In genomic region chr2:240624011-240624949, GRCh38 we compare ENCODE assay signal across 9 cellular contexts. TPM values are rescaled to one million over a fixed set of nuclear protein-coding genes. Genes with fewer than 3 reads are reported as not detected.
DNase-seq lines count a peak whose midpoint lies in the region; ATAC-seq and TF ChIP-seq lines count a peak whose summit lies in the region.
"Had no signal": no experiment of that assay in that cellular context is flagged by ENCODE, and none has a peak within 500 bp of the region (broad histone marks: within the 10 kb centered on the region; RNA-seq: fewer than 3 reads in every experiment).

No MANE protein-coding gene starts in this region.

- H3K27ac ChIP-seq in endodermal cell (ENCODE audit: low read depth, low read length), result no peak overlapping the region

- H3K9me3 ChIP-seq in endodermal cell (ENCODE audit: control insufficient read depth, low read length), result no peaks in the 10 kb centered on the region

- H3K36me3 Mint-ChIP-seq in T-cell (no peaks in the 10 kb centered on the region), endodermal cell (ENCODE audit: low read depth) (no peaks in the 10 kb centered on the region)

- H3K9me3 Mint-ChIP-seq in T-cell (no peaks in the 10 kb centered on the region), endodermal cell (no peaks in the 10 kb centered on the region)

- peak overlapping the region in 2 of 3 donors; percentile 56 to 85 for H3K4me3 Mint-ChIP-seq in T-cell
- H3K4me3 Mint-ChIP-seq in endodermal cell, result no peak overlapping the region

- POLR2A ChIA-PET in T-cell (lab: Charles Lee), result interaction anchor here in 1 of 2 donors (0.6 to 1.4 kb wide), 3 partner anchors 38 to 65 kb away, joined by 3 to 5 read pairs (median 4); partner anchors contain the start of gene CAPN10

- peak overlapping the region; percentile 83 to 90 for H3K27ac Mint-ChIP-seq in T-cell
- no peak overlapping the region for H3K27ac Mint-ChIP-seq in endodermal cell

- no peak for TF ChIP-seq CTCF in endodermal cell (conservative IDR thresholded peaks at IDR 0.05)

- 84 to 86% methylated on average over 9 to 24 of the region's 24 CpGs for WGBS in endodermal cell (ENCODE audit: insufficient coverage in 1 of 2, insufficient read length in 1 of 2), 2 experiments

- no peaks in the 10 kb centered on the region for H3K27me3 Mint-ChIP-seq in T-cell
- no peaks in the 10 kb centered on the region for H3K27me3 Mint-ChIP-seq in endodermal cell (ENCODE audit: insufficient read depth)

- H3K27me3 ChIP-seq in endodermal cell (ENCODE audit: control insufficient read depth, insufficient read depth, low read length, poor library complexity, severe bottlenecking), result no peaks in the 10 kb centered on the region

- H3K4me1 ChIP-seq in endodermal cell (ENCODE audit: control insufficient read depth, insufficient read depth, low read length), result no peaks in the 10 kb centered on the region

- no peak overlapping the region for H3K9ac ChIP-seq in endodermal cell (ENCODE audit: extremely low read depth, low read length, poor library complexity, severe bottlenecking)

- intact Hi-C loops in sciatic nerve (cut with DNase I), result no loop called here

- CTCF ChIA-PET in T-cell (lab: Charles Lee), result interaction anchor here in 1 of 2 donors (1.6 to 2.2 kb wide), 2 partner anchors 44 to 58 kb away, joined by 7 read pairs; no protein-coding TSS in a partner anchor

- ATAC-seq in T-cell (replicated peaks in 1 of 4), result no peak
- peak; percentile 6 for ATAC-seq in sciatic nerve
- ATAC-seq in HG02852 (IDR thresholded peaks at IDR 0.05; ENCODE audit: unreplicated experiment), result no peak

- H3K36me3 ChIP-seq in endodermal cell (ENCODE audit: control insufficient read depth, insufficient read depth, low read length), result no peaks in the 10 kb centered on the region

- DNase-seq in GF-D8 (lab: John Stamatoyannopoulos, UW) (peak; percentile 84), T-cell (peak in 2 of 34 experiments; percentile 2 to 22), endodermal cell (peak; percentile 37), sciatic nerve (ENCODE audit: low spot score) (peak; percentile 50), NCI-H2107 treated with DMSO at 0.1 percent for 48 hours (lab: John Stamatoyannopoulos, UW; ENCODE audit: unreplicated experiment) (no peak)
- DNase-seq in effector CD4-positive, alpha-beta T cell, result no peak
- DNase-seq: NCI-H146 had no signal

- H3K4me3 ChIP-seq in endodermal cell (ENCODE audit: low read length), result no peak overlapping the region
- H3K4me3 ChIP-seq: lung had no signal

- H3K4me1 Mint-ChIP-seq in T-cell, result peaks cover 49 to 64% (median 63%) of the 10 kb centered on the region in 3 donors
- peaks cover 3% of the 10 kb centered on the region for H3K4me1 Mint-ChIP-seq in endodermal cell

RNA-seq across cellular contexts. Expression of gene GPR35, which starts 1.0 kb away (rescaled TPM):
- total RNA-seq in T-cell (10 to 100 TPM in 3 of 5 donors, 1 to 10 TPM in 2; 6.2 to 16.2 (median 10.4) TPM), endodermal cell (under 1 TPM; 0.55 to 0.71 TPM), sciatic nerve (3.2 TPM)
- 0.82 TPM for polyA plus RNA-seq in endodermal cell (2013, experiment 1 of 2)
- polyA plus RNA-seq in endodermal cell (2013, experiment 2 of 2), result 0.75 TPM

RNA-seq across cellular contexts. Expression of gene CAPN10, which starts 37.7 kb away (rescaled TPM):
- 100 to 1,000 TPM in 2 of 5 donors, 10 to 100 TPM in 3; 73.3 to 107 (median 96.1) TPM for total RNA-seq in T-cell
- total RNA-seq in endodermal cell, result 10 to 100 TPM; 58.9 to 61.9 TPM
- 43.3 TPM for polyA plus RNA-seq in endodermal cell (2013, experiment 1 of 2)
- 41.5 TPM for polyA plus RNA-seq in endodermal cell (2013, experiment 2 of 2)
- total RNA-seq in sciatic nerve, result 37.2 TPM

RNA-seq across cellular contexts. Expression of gene RNPEPL1, which starts 56.0 kb away (rescaled TPM):
- total RNA-seq in T-cell, result 100 to 1,000 TPM in 4 of 5 donors, 10 to 100 TPM in 1; 87.6 to 202 (median 189) TPM
- total RNA-seq in endodermal cell, result 10 to 100 TPM; 38.4 to 52.4 TPM
- 18.2 TPM for polyA plus RNA-seq in endodermal cell (2013, experiment 1 of 2)
- polyA plus RNA-seq in endodermal cell (2013, experiment 2 of 2), result 18.1 TPM
- 38.8 TPM for total RNA-seq in sciatic nerve

RNA-seq across cellular contexts. Expression of gene AQP12B, which starts 58.4 kb away (rescaled TPM):
- total RNA-seq in T-cell (not detected), endodermal cell (not detected), sciatic nerve (not detected)
- not detected for polyA plus RNA-seq in endodermal cell (2013, experiment 1 of 2)
- polyA plus RNA-seq in endodermal cell (2013, experiment 2 of 2), result not detected
- polyA plus RNA-seq: lung had no signal

Comparison
In these comparisons a context has a peak if more than half of its experiments do, and no peak if none do; other contexts are left out.
1. DNase-seq: peak in GF-D8 (single experiment), endodermal cell (single experiment) and sciatic nerve (single experiment); none in effector CD4-positive, alpha-beta T cell (single experiment) and NCI-H2107 treated with DMSO at 0.1 percent for 48 hours (single experiment).